24 cellular contexts compared by ENCODE assay signal in genomic region chr18:59639821-59640220, GRCh38. TPM values are rescaled to one million over a fixed set of nuclear protein-coding genes. Genes with fewer than 3 reads are reported as not detected.
"Had no signal": no experiment of that assay in that cellular context is flagged by ENCODE, and none has a peak within 500 bp of the region (broad histone marks: within the 10 kb centered on the region; RNA-seq: fewer than 3 reads in every experiment).

No MANE protein-coding gene starts in this region.

- H3K4me1 Mint-ChIP-seq: activated naive CD8-positive, alpha-beta T cell treated with anti-CD3 and anti-CD28 coated beads, Interleukin-2, amount 10 ng/mL, durations not matched to agents 7 days and 5 days; naive thymus-derived CD4-positive, alpha-beta T cell had no signal

- H3K9me3 Mint-ChIP-seq: activated CD4-positive, alpha-beta memory T cell treated with anti-CD3 and anti-CD28 coated beads for 36 hours; activated naive CD4-positive, alpha-beta T cell treated with anti-CD3 and anti-CD28 coated beads for 36 hours; activated naive CD8-positive, alpha-beta T cell treated with anti-CD3 and anti-CD28 coated beads, Interleukin-2, amount 10 ng/mL, durations not matched to agents 7 days and 5 days; type B pancreatic cell had no signal

- H3K36me3 ChIP-seq: cardiac muscle cell, left lung, sigmoid colon, vagina had no signal

- H3K4me1 ChIP-seq: left lung, testis, vagina had no signal

- H3K27me3 Mint-ChIP-seq: activated CD4-positive, alpha-beta memory T cell treated with anti-CD3 and anti-CD28 coated beads for 36 hours; type B pancreatic cell had no signal

- H3K9me3 ChIP-seq: left lung, sigmoid colon, testis, vagina had no signal

- H3K27me3 ChIP-seq: hepatocyte, left lung, sigmoid colon, testis, vagina had no signal

- H3K4me3 Mint-ChIP-seq: activated CD4-positive, alpha-beta memory T cell treated with anti-CD3 and anti-CD28 coated beads for 36 hours; activated naive CD4-positive, alpha-beta T cell treated with anti-CD3 and anti-CD28 coated beads for 36 hours; activated naive CD8-positive, alpha-beta T cell treated with anti-CD3 and anti-CD28 coated beads, Interleukin-2, amount 10 ng/mL, durations not matched to agents 7 days and 5 days; activated T-cell treated with anti-CD3 and anti-CD28 coated beads, Interleukin-2, amount 50 U/mL, for 72 hours; naive thymus-derived CD4-positive, alpha-beta T cell; type B pancreatic cell had no signal

- H3K36me3 Mint-ChIP-seq: activated CD4-positive, alpha-beta memory T cell treated with anti-CD3 and anti-CD28 coated beads for 36 hours; activated naive CD8-positive, alpha-beta T cell treated with anti-CD3 and anti-CD28 coated beads, Interleukin-2, amount 10 ng/mL, durations not matched to agents 7 days and 5 days; naive thymus-derived CD4-positive, alpha-beta T cell; type B pancreatic cell had no signal

- ATAC-seq: activated T-cell treated with anti-CD3 and anti-CD28 coated beads, Interleukin-2, amount 50 U/mL, for 72 hours; left lung; naive thymus-derived CD4-positive, alpha-beta T cell had no signal

- DNase-seq: activated CD4-positive, alpha-beta memory T cell treated with anti-CD3 and anti-CD28 coated beads for 36 hours; activated CD4-positive, alpha-beta T cell treated with anti-CD3 and anti-CD28 coated beads for 48 hours; activated effector memory CD4-positive, alpha-beta T cell treated with Interleukin-2 at 50 U/mL for 16 hours; activated naive CD4-positive, alpha-beta T cell treated with anti-CD3 and anti-CD28 coated beads for 36 hours; activated naive CD8-positive, alpha-beta T cell treated with anti-CD3 and anti-CD28 coated beads, Interleukin-2, amount 10 ng/mL, durations not matched to agents 7 days and 5 days; activated T-cell treated with anti-CD3 and anti-CD28 coated beads, Interleukin-2, amount 50 U/mL, for 72 hours; amygdala; effector CD4-positive, alpha-beta T cell; foreskin melanocyte; kidney glomerular epithelial cell; left lung; naive thymus-derived CD4-positive, alpha-beta T cell; retina; sigmoid colon; stimulated activated CD4-positive, alpha-beta T cell treated with anti-CD3 and anti-CD28 coated beads, Interleukin-4, amount 100 ng/mL, for 1 hour; stimulated activated naive CD4-positive, alpha-beta T cell; T1000; testis had no signal

- H3K27ac ChIP-seq: cardiac muscle cell, hepatocyte, left lung, sigmoid colon, testis, vagina had no signal

- H3K27ac Mint-ChIP-seq: activated CD4-positive, alpha-beta memory T cell treated with anti-CD3 and anti-CD28 coated beads for 36 hours; activated naive CD4-positive, alpha-beta T cell treated with anti-CD3 and anti-CD28 coated beads for 36 hours; activated naive CD8-positive, alpha-beta T cell treated with anti-CD3 and anti-CD28 coated beads, Interleukin-2, amount 10 ng/mL, durations not matched to agents 7 days and 5 days; activated T-cell treated with anti-CD3 and anti-CD28 coated beads, Interleukin-2, amount 50 U/mL, for 72 hours; naive thymus-derived CD4-positive, alpha-beta T cell; progenitor cell of endocrine pancreas; type B pancreatic cell had no signal

- H3K4me3 ChIP-seq: cardiac muscle cell, hepatocyte, left lung, lung, sigmoid colon, testis, vagina had no signal

RNA-seq across cellular contexts. Expression of gene CCBE1, which starts 57.4 kb away (rescaled TPM):
- total RNA-seq: activated naive CD4-positive, alpha-beta T cell treated with anti-CD3 and anti-CD28 coated beads for 36 hours; activated naive CD8-positive, alpha-beta T cell treated with anti-CD3 and anti-CD28 coated beads, Interleukin-2, amount 10 ng/mL, durations not matched to agents 7 days and 5 days; naive thymus-derived CD4-positive, alpha-beta T cell had no signal
- polyA plus RNA-seq: naive thymus-derived CD4-positive, alpha-beta T cell had no signal
